ENCODE assay signal across 11 cellular contexts in genomic region chr9:123266655-123267421, GRCh38. TPM values are rescaled to one million over a fixed set of nuclear protein-coding genes. Genes with fewer than 3 reads are reported as not detected.
DNase-seq lines count a peak whose midpoint lies in the region; FAIRE-seq and TF ChIP-seq lines count a peak whose summit lies in the region.
"Had no signal": no experiment of that assay in that cellular context is flagged by ENCODE, and none has a peak within 500 bp of the region (broad histone marks: within the 10 kb centered on the region; RNA-seq: fewer than 3 reads in every experiment).

No MANE protein-coding gene starts in this region.

- H3K9ac ChIP-seq in KMS-11 (no peak overlapping the region), neural cell (ENCODE audit: low read length) (peak overlapping the region; percentile 88)

- H3K4me2 ChIP-seq in KMS-11 = peak overlapping the region; percentile 53
- peak overlapping the region; percentile 98 for H3K4me2 ChIP-seq in neural cell (ENCODE audit: low read length)

- no peak overlapping the region for H3K27ac Mint-ChIP-seq in Calu3 (ENCODE audit: unreplicated experiment)
- H3K27ac Mint-ChIP-seq in dendritic cell treated with granulocyte-macrophage colony-stimulating factor and Interleukin-4, amounts not matched to agents 40 ng/mL and 50 ng/mL, for 4 days = no peak overlapping the region

- H3K27ac ChIP-seq in KMS-11 = no peak overlapping the region
- peak overlapping the region; percentile 78 for H3K27ac ChIP-seq in neural cell (ENCODE audit: low read length)

- peak overlapping the region; percentile 68 for H3K4me3 Mint-ChIP-seq in Calu3 (ENCODE audit: low read depth, unreplicated experiment)
- peak overlapping the region; percentile 69 for H3K4me3 Mint-ChIP-seq in dendritic cell treated with granulocyte-macrophage colony-stimulating factor and Interleukin-4, amounts not matched to agents 40 ng/mL and 50 ng/mL, for 4 days

- H3K79me2 ChIP-seq in KMS-11 (ENCODE audit: insufficient read depth, low read depth) (peaks cover 33% of the 10 kb centered on the region; the same call in 1 of the 2 replicates), neural cell (replicated peaks; ENCODE audit: insufficient read depth, low read length) (peaks cover 51% of the 10 kb centered on the region)

- peaks cover 16% of the 10 kb centered on the region for H3K4me1 Mint-ChIP-seq in Calu3 (ENCODE audit: low read depth, unreplicated experiment)
- peaks cover 18% of the 10 kb centered on the region for H3K4me1 Mint-ChIP-seq in dendritic cell treated with granulocyte-macrophage colony-stimulating factor and Interleukin-4, amounts not matched to agents 40 ng/mL and 50 ng/mL, for 4 days (ENCODE audit: low read depth)

- H3K27me3 Mint-ChIP-seq in Calu3 (ENCODE audit: unreplicated experiment) = no peaks in the 10 kb centered on the region
- peaks cover 37% of the 10 kb centered on the region for H3K27me3 Mint-ChIP-seq in dendritic cell treated with granulocyte-macrophage colony-stimulating factor and Interleukin-4, amounts not matched to agents 40 ng/mL and 50 ng/mL, for 4 days

- CTCF ChIA-PET in Calu3 (lab: Charles Lee) = no interaction called here

- no peak for FAIRE-seq in D721Med (lab: Jason Lieb, UNC)

- H3K9me3 ChIP-seq in neural cell (ENCODE audit: low read length) = no peaks in the 10 kb centered on the region

- H3K36me3 ChIP-seq in KMS-11 (ENCODE audit: insufficient read depth) = no peaks in the 10 kb centered on the region
- H3K36me3 ChIP-seq in neural cell (ENCODE audit: insufficient read depth, low read length) = no peaks in the 10 kb centered on the region

- TF ChIP-seq CTCF in Calu3 (IDR thresholded peaks at IDR 0.05; ENCODE audit: unreplicated experiment) = no peak
- no peak for TF ChIP-seq CTCF in KMS-11 (conservative IDR thresholded peaks at IDR 0.05; ENCODE audit: low read depth, low read length)
- TF ChIP-seq CTCF in neural cell (IDR thresholded peaks at IDR 0.05; ENCODE audit: poor library complexity, severe bottlenecking) = no peak
- TF ChIP-seq CTCF in D721Med (IDR thresholded peaks at IDR 0.05; ENCODE audit: insufficient read depth, missing control alignments) = no peak

- H3K36me3 Mint-ChIP-seq in Calu3 (ENCODE audit: insufficient read depth, unreplicated experiment) = peaks cover 15% of the 10 kb centered on the region
- H3K36me3 Mint-ChIP-seq in dendritic cell treated with granulocyte-macrophage colony-stimulating factor and Interleukin-4, amounts not matched to agents 40 ng/mL and 50 ng/mL, for 4 days (ENCODE audit: low read depth) = no peaks in the 10 kb centered on the region

- intact Hi-C loops in Calu3 (cut with micrococcal nuclease; ENCODE audit: unreplicated experiment) = no loop called here
- intact Hi-C loops in dendritic cell treated with granulocyte-macrophage colony-stimulating factor and Interleukin-4, amounts not matched to agents 40 ng/mL and 50 ng/mL, for 4 days (cut with micrococcal nuclease) = loop anchor here (5.0 kb wide), 1 partner anchor 70 kb away; no protein-coding TSS in a partner anchor

- H3K4me3 ChIP-seq in KMS-11 (IDR thresholded peaks at IDR 0.05; ENCODE audit: insufficient read depth, low read depth, low read length) = no peak overlapping the region
- peak overlapping the region; percentile 85 for H3K4me3 ChIP-seq in neural cell (ENCODE audit: low read length)

- TF ChIP-seq RAD21 in neural cell (conservative IDR thresholded peaks at IDR 0.05) = no peak

- H3K4me1 ChIP-seq in KMS-11 (ENCODE audit: low read depth, poor library complexity, severe bottlenecking) = peaks cover 48% of the 10 kb centered on the region

- no peaks in the 10 kb centered on the region for H3K27me3 ChIP-seq in KMS-11 (ENCODE audit: insufficient read depth, low read depth)
- no peaks in the 10 kb centered on the region for H3K27me3 ChIP-seq in neural cell (ENCODE audit: insufficient read depth, low read depth, low read length)

- no peak for TF ChIP-seq EP300 in neural cell (conservative IDR thresholded peaks at IDR 0.05; ENCODE audit: poor library complexity, severe bottlenecking)

- BruUV-seq in Calu3 (replicated peaks; lab: Mats Ljungman, UMichigan) = no TSS peak

- no peaks in the 10 kb centered on the region for H3K9me3 Mint-ChIP-seq in Calu3 (ENCODE audit: low read depth, unreplicated experiment)
- no peaks in the 10 kb centered on the region for H3K9me3 Mint-ChIP-seq in dendritic cell treated with granulocyte-macrophage colony-stimulating factor and Interleukin-4, amounts not matched to agents 40 ng/mL and 50 ng/mL, for 4 days

- H3F3A ChIP-seq in neural cell (ENCODE audit: insufficient read depth, low read length, poor library complexity, severe bottlenecking) = no peaks in the 10 kb centered on the region

- H4K20me1 ChIP-seq in KMS-11 (ENCODE audit: insufficient read depth) = no peaks in the 10 kb centered on the region
- H4K20me1 ChIP-seq in neural cell (ENCODE audit: insufficient read depth) = peaks cover 7% of the 10 kb centered on the region

- H2AFZ ChIP-seq in KMS-11 (ENCODE audit: low read depth) = no peak overlapping the region
- no peak overlapping the region for H2AFZ ChIP-seq in neural cell (ENCODE audit: low read depth, low read length)

- DNase-seq in Calu3 = no peak
- no peak for DNase-seq in AML-193 (lab: John Stamatoyannopoulos, UW)
- DNase-seq in stimulated activated CD8-positive, alpha-beta memory T cell treated with anti-CD3 and anti-CD28 coated beads, Interleukin-4, amount 100 ng/mL, for 48 hours = no peak
- no peak for DNase-seq in MV-4-11 (lab: John Stamatoyannopoulos, UW)
- no peak for DNase-seq in D721Med (ENCODE audit: insufficient read length, low spot score)
- DNase-seq: HCEC 1CT; IMR-90; stimulated activated CD4-positive, alpha-beta T cell treated with anti-CD3 and anti-CD28 coated beads, Interleukin-4, amount 100 ng/mL, for 4 hours had no signal

- no peaks in the 10 kb centered on the region for H3K9me2 ChIP-seq in neural cell (ENCODE audit: insufficient read depth, low read length)

TF ChIP-seq in neural cell, 6 proteins besides CTCF, POLR2A, EP300 and RAD21:
- TF ChIP-seq TAF1 (IDR thresholded peaks at IDR 0.05; ENCODE audit: low read depth) (no peak), MXI1 (conservative IDR thresholded peaks at IDR 0.05; ENCODE audit: poor library complexity, severe bottlenecking) (no peak), SMC3 (conservative IDR thresholded peaks at IDR 0.05; ENCODE audit: poor library complexity) (no peak), POLR2AphosphoS5 (IDR thresholded peaks at IDR 0.05) (no peak), EZH2 (IDR thresholded peaks at IDR 0.05; ENCODE audit: borderline replicate concordance, insufficient read depth, low read length, poor library complexity, severe bottlenecking) (no peak)
- TF ChIP-seq, protein P1, sequence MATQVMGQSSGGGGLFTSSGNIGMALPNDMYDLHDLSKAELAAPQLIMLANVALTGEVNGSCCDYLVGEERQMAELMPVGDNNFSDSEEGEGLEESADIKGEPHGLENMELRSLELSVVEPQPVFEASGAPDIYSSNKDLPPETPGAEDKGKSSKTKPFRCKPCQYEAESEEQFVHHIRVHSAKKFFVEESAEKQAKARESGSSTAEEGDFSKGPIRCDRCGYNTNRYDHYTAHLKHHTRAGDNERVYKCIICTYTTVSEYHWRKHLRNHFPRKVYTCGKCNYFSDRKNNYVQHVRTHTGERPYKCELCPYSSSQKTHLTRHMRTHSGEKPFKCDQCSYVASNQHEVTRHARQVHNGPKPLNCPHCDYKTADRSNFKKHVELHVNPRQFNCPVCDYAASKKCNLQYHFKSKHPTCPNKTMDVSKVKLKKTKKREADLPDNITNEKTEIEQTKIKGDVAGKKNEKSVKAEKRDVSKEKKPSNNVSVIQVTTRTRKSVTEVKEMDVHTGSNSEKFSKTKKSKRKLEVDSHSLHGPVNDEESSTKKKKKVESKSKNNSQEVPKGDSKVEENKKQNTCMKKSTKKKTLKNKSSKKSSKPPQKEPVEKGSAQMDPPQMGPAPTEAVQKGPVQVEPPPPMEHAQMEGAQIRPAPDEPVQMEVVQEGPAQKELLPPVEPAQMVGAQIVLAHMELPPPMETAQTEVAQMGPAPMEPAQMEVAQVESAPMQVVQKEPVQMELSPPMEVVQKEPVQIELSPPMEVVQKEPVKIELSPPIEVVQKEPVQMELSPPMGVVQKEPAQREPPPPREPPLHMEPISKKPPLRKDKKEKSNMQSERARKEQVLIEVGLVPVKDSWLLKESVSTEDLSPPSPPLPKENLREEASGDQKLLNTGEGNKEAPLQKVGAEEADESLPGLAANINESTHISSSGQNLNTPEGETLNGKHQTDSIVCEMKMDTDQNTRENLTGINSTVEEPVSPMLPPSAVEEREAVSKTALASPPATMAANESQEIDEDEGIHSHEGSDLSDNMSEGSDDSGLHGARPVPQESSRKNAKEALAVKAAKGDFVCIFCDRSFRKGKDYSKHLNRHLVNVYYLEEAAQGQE (IDR thresholded peaks at IDR 0.05; ENCODE audit: borderline replicate concordance) = no peak

RNA-seq across cellular contexts. Expression of gene STRBP, which starts 1.5 kb away (rescaled TPM):
- 23.3 and 27.3 TPM in 2 replicates for total RNA-seq in Calu3 (2022)
- polyA plus RNA-seq in neural cell = 63.1 and 64.6 TPM in 2 replicates
- 116 and 146 TPM in 2 replicates for polyA minus RNA-seq in neural cell
